Comparison of ENCODE assay signal across 27 cellular contexts in genomic region chr11:74437441-74437840, GRCh38. TPM values are rescaled to one million over a fixed set of nuclear protein-coding genes. Genes with fewer than 3 reads are reported as not detected.
DNase-seq lines count a peak whose midpoint lies in the region; ATAC-seq, FAIRE-seq and TF ChIP-seq lines count a peak whose summit lies in the region.
"Had no signal": no experiment of that assay in that cellular context is flagged by ENCODE, and none has a peak within 500 bp of the region (broad histone marks: within the 10 kb centered on the region; RNA-seq: fewer than 3 reads in every experiment).

No MANE protein-coding gene starts in this region.

- H2AK5ac ChIP-seq in mesendoderm (ENCODE audit: low read length) = no peak overlapping the region

- H3K56ac ChIP-seq in mesendoderm (ENCODE audit: low read length) = no peak overlapping the region

- H3K27me3 ChIP-seq in K562 (ENCODE audit: control insufficient read depth in 2 of 2, insufficient read depth in 2 of 2, low read length in 2 of 2) (no peaks in the 10 kb centered on the region), mesendoderm (ENCODE audit: insufficient read depth, low read length, poor library complexity) (no peaks in the 10 kb centered on the region)
- H3K27me3 ChIP-seq: neural progenitor cell had no signal

- no peaks in the 10 kb centered on the region for H3K9me1 ChIP-seq in K562 (ENCODE audit: control insufficient read depth, insufficient read depth, low read length)

- CTCF ChIA-PET in K562 (lab: Yijun Ruan, JAX; ENCODE audit: low intra/inter-chr PET ratio) = no interaction called here

- H3K4ac ChIP-seq in mesendoderm (ENCODE audit: low read depth, low read length) = no peak overlapping the region

- H3K79me2 ChIP-seq in K562 (ENCODE audit: control insufficient read depth, insufficient read depth, low read length) (no peaks in the 10 kb centered on the region), mesendoderm (ENCODE audit: control insufficient read depth, insufficient read depth, low read length) (no peaks in the 10 kb centered on the region)

- no peak overlapping the region for H3K4me3 Mint-ChIP-seq in osteocyte (ENCODE audit: unreplicated experiment)
- H3K4me3 Mint-ChIP-seq in T-helper 2 cell treated with Interferon-gamma antibody and Interleukin-4, amounts not matched to agents 5 μg/mL and 100 μg/mL, for 36 hours = no peak overlapping the region
- H3K4me3 Mint-ChIP-seq: activated naive CD4-positive, alpha-beta T cell treated with anti-CD3 and anti-CD28 coated beads, Interleukin-2, amount 10 ng/mL, durations not matched to agents 7 days and 5 days; activated T-cell treated with anti-CD3 and anti-CD28 coated beads, Interleukin-2, amount 50 U/mL, for 4 hours; CD14-positive monocyte; neural progenitor cell; type B pancreatic cell had no signal

- TF ChIP-seq EP300 in Ishikawa (IDR thresholded peaks at IDR 0.05; ENCODE audit: borderline replicate concordance) = peak; percentile 41; the same call in 1 of the 2 replicates
- TF ChIP-seq EP300 in K562 (IDR thresholded peaks at IDR 0.05; ENCODE audit: low read length) = peak; percentile 20; the same call in 1 of the 2 replicates

- no peaks in the 10 kb centered on the region for H3K9me3 Mint-ChIP-seq in osteocyte (ENCODE audit: unreplicated experiment)
- peaks cover 18% of the 10 kb centered on the region for H3K9me3 Mint-ChIP-seq in T-helper 2 cell treated with Interferon-gamma antibody and Interleukin-4, amounts not matched to agents 5 μg/mL and 100 μg/mL, for 36 hours
- H3K9me3 Mint-ChIP-seq: neural progenitor cell, type B pancreatic cell had no signal

- H2BK15ac ChIP-seq in mesendoderm (replicated peaks; ENCODE audit: low read depth) = no peak overlapping the region

- H4K20me1 ChIP-seq in K562 (replicated peaks; ENCODE audit: control insufficient read depth, insufficient read depth, low read length) = no peaks in the 10 kb centered on the region

- H3K18ac ChIP-seq in mesendoderm (ENCODE audit: low read length) = no peak overlapping the region

- POLR2A ChIA-PET in K562 (lab: Yijun Ruan, JAX) = interaction anchor here (0.7 to 1.2 kb wide), 3 partner anchors 8 to 19 kb away, joined by 3 to 4 read pairs (median 3); no protein-coding TSS in a partner anchor

- H2BK120ac ChIP-seq in mesendoderm (ENCODE audit: low read depth, low read length) = no peak overlapping the region

- H3K27me3 Mint-ChIP-seq in osteocyte (ENCODE audit: unreplicated experiment) = no peaks in the 10 kb centered on the region
- H3K27me3 Mint-ChIP-seq in T-helper 2 cell treated with Interferon-gamma antibody and Interleukin-4, amounts not matched to agents 5 μg/mL and 100 μg/mL, for 36 hours (ENCODE audit: low read depth) = no peaks in the 10 kb centered on the region

- WGBS in K562 (ENCODE audit: insufficient coverage, low coverage, missing lambda C conversion rate) = 0% methylated on average over 1 of the region's 1 CpG
- WGBS in mesendoderm (ENCODE audit: extremely low coverage, insufficient coverage, low lambda C conversion rate) = no CpG with 5 or more reads among the region's 1 CpG

- FAIRE-seq in K562 (lab: Jason Lieb, UNC) = peak; percentile 87
- FAIRE-seq: frontal cortex, HTR-8/SVneo, RCC 7860 had no signal

- H4K5ac ChIP-seq in mesendoderm (ENCODE audit: low read length) = no peak overlapping the region

- no peak overlapping the region for H2BK5ac ChIP-seq in mesendoderm (ENCODE audit: low read length)

- no peaks in the 10 kb centered on the region for H3K36me3 Mint-ChIP-seq in osteocyte (ENCODE audit: unreplicated experiment)
- H3K36me3 Mint-ChIP-seq in T-helper 2 cell treated with Interferon-gamma antibody and Interleukin-4, amounts not matched to agents 5 μg/mL and 100 μg/mL, for 36 hours (ENCODE audit: low read depth) = no peaks in the 10 kb centered on the region
- H3K36me3 Mint-ChIP-seq: activated naive CD4-positive, alpha-beta T cell treated with anti-CD3 and anti-CD28 coated beads, Interleukin-2, amount 10 ng/mL, durations not matched to agents 7 days and 5 days; CD14-positive monocyte; neural progenitor cell; type B pancreatic cell had no signal

- H3K4me1 Mint-ChIP-seq in osteocyte (ENCODE audit: unreplicated experiment) = peaks cover 14% of the 10 kb centered on the region
- no peaks in the 10 kb centered on the region for H3K4me1 Mint-ChIP-seq in T-helper 2 cell treated with Interferon-gamma antibody and Interleukin-4, amounts not matched to agents 5 μg/mL and 100 μg/mL, for 36 hours (ENCODE audit: low read depth)
- H3K4me1 Mint-ChIP-seq: activated naive CD4-positive, alpha-beta T cell treated with anti-CD3 and anti-CD28 coated beads, Interleukin-2, amount 10 ng/mL, durations not matched to agents 7 days and 5 days; CD14-positive monocyte had no signal

- H3K4me2 ChIP-seq in K562 (ENCODE audit: insufficient read depth, low read length) (peak overlapping the region; percentile 11; the same call in 1 of the 2 replicates), mesendoderm (ENCODE audit: low read length) (no peak overlapping the region)
- H3K4me2 ChIP-seq: neural progenitor cell had no signal

- H3K27ac Mint-ChIP-seq in osteocyte (ENCODE audit: unreplicated experiment) = peak overlapping the region; percentile 19
- no peak overlapping the region for H3K27ac Mint-ChIP-seq in T-helper 2 cell treated with Interferon-gamma antibody and Interleukin-4, amounts not matched to agents 5 μg/mL and 100 μg/mL, for 36 hours
- H3K27ac Mint-ChIP-seq: activated naive CD4-positive, alpha-beta T cell treated with anti-CD3 and anti-CD28 coated beads, Interleukin-2, amount 10 ng/mL, durations not matched to agents 7 days and 5 days; CD14-positive monocyte; neural progenitor cell; type B pancreatic cell had no signal

- no peaks in the 10 kb centered on the region for H3K79me1 ChIP-seq in mesendoderm (ENCODE audit: low read length)

- in situ Hi-C loops in K562 (cut with MboI) = no loop called here

- DNase-seq in K562 (ENCODE audit: extremely low read depth in 1 of 4, low spot score in 3 of 4) = peak in 2 of 4 experiments; percentile 66 to 70
- peak; percentile 42 for DNase-seq in foreskin melanocyte
- no peak for DNase-seq in osteocyte (ENCODE audit: extremely low spot score, unreplicated experiment)
- DNase-seq in mesendoderm = no peak
- no peak for DNase-seq in T-helper 2 cell treated with Interferon-gamma antibody and Interleukin-4, amounts not matched to agents 5 μg/mL and 100 μg/mL, for 36 hours (ENCODE audit: low spot score)
- DNase-seq: activated CD4-positive, alpha-beta T cell treated with anti-CD3 and anti-CD28 coated beads for 4 hours; activated naive CD4-positive, alpha-beta T cell treated with anti-CD3 and anti-CD28 coated beads, Interleukin-2, amount 10 ng/mL, durations not matched to agents 7 days and 5 days; activated T-cell treated with anti-CD3 and anti-CD28 coated beads, Interleukin-2, amount 50 U/mL, for 4 hours; amygdala; caudate nucleus; hypothalamus; Karpas-422; NCI-H2171; NCI-H526; T-helper 1 cell had no signal

- no peaks in the 10 kb centered on the region for H3K36me3 ChIP-seq in K562 (ENCODE audit: control insufficient read depth, insufficient read depth, low read length)
- H3K36me3 ChIP-seq in mesendoderm (ENCODE audit: control insufficient read depth, insufficient read depth, low read length) = no peaks in the 10 kb centered on the region
- H3K36me3 ChIP-seq: neural progenitor cell, prostate gland had no signal

- ATAC-seq in K562 = peak; percentile 86
- ATAC-seq in HG02840 (IDR thresholded peaks at IDR 0.05; ENCODE audit: low FRiP score, unreplicated experiment) = no peak
- ATAC-seq in GM18519 (IDR thresholded peaks at IDR 0.05; ENCODE audit: low FRiP score, unreplicated experiment) = no peak
- ATAC-seq: activated T-cell treated with anti-CD3 and anti-CD28 coated beads, Interleukin-2, amount 50 U/mL, for 4 hours had no signal

- no peak for TF ChIP-seq POLR2A in K562 (conservative IDR thresholded peaks at IDR 0.05)

- no peak overlapping the region for H3K4me3 ChIP-seq in K562
- H3K4me3 ChIP-seq in mesendoderm (ENCODE audit: low read length) = no peak overlapping the region
- H3K4me3 ChIP-seq: neural progenitor cell, prostate gland had no signal

- intact Hi-C loops in K562 (cut with micrococcal nuclease) = no loop called here

- H3K4me1 ChIP-seq in K562 (replicated peaks in 1 of 2; ENCODE audit: control insufficient read depth in 2 of 2, insufficient read depth in 2 of 2, low read length in 2 of 2) (peaks cover 0 to 8% of the 10 kb centered on the region in 2 experiments; a peak in 2 of 5 replicates), mesendoderm (ENCODE audit: control insufficient read depth, low read depth, low read length) (no peaks in the 10 kb centered on the region)
- H3K4me1 ChIP-seq: neural progenitor cell had no signal

- BruUV-seq in K562 (replicated peaks; lab: Mats Ljungman, UMichigan) = no TSS peak

- TF ChIP-seq RAD21 in Ishikawa (IDR thresholded peaks at IDR 0.05; ENCODE audit: low read depth) = no peak
- TF ChIP-seq RAD21 in K562 (CRISPR knock-in tag; conservative IDR thresholded peaks at IDR 0.05 in 1 of 2, IDR thresholded peaks at IDR 0.05 in 1 of 2) = no peak

- H3K23ac ChIP-seq in mesendoderm (ENCODE audit: low read length) = no peak overlapping the region

- no peak overlapping the region for H4K8ac ChIP-seq in mesendoderm (ENCODE audit: low read depth, low read length)

- H3K9ac ChIP-seq in K562 (ENCODE audit: insufficient read depth in 1 of 2, low read depth in 2 of 2, low read length in 2 of 2) (no peak overlapping the region), mesendoderm (ENCODE audit: low read length) (no peak overlapping the region)
- H3K9ac ChIP-seq: neural progenitor cell had no signal

- TF ChIP-seq CTCF in K562 (IDR thresholded peaks at IDR 0.05 in 2 of 3, conservative IDR thresholded peaks at IDR 0.05 in 1 of 3; ENCODE audit: insufficient read depth in 2 of 3, low read depth in 1 of 3, low read length in 3 of 3) = no peak
- no peak for TF ChIP-seq CTCF in osteocyte (IDR thresholded peaks at IDR 0.05)

- no peaks in the 10 kb centered on the region for H3K9me3 ChIP-seq in K562 (replicated peaks; ENCODE audit: control insufficient read depth, insufficient read depth, low read depth, low read length)
- H3K9me3 ChIP-seq: prostate gland had no signal

- H3K27ac ChIP-seq in K562 (ENCODE audit: extremely low read depth, low read depth, low read length) (no peak overlapping the region), mesendoderm (ENCODE audit: low read depth, low read length) (no peak overlapping the region)
- H3K27ac ChIP-seq: epithelial cell of prostate, neural progenitor cell, prostate gland had no signal

- H2AFZ ChIP-seq in K562 (ENCODE audit: low read depth, low read length) = no peak overlapping the region
- H2AFZ ChIP-seq: neural progenitor cell had no signal

RNA-seq across cellular contexts. Expression of gene KCNE3, which starts 29.9 kb away (rescaled TPM):
- total RNA-seq in K562 (2011; cell fraction: chromatin; rRNA removed; ENCODE audit: low replicate concordance) = 2.7 and 3.5 TPM in 2 replicates
- 1.7 and 3.3 TPM in 2 replicates for total RNA-seq in K562 (2011; cell fraction: nucleolus; rRNA removed)
- total RNA-seq in K562 (2011; cell fraction: nucleoplasm; rRNA removed) = 3.2 and 3.9 TPM in 2 replicates
- total RNA-seq in K562 (2014; rRNA removed) = 6.8 and 7.2 TPM in 2 replicates
- total RNA-seq in K562 (2014; rRNA removed; fragmentation: Illumina TruSeq; extraction: Trizol) = 7.0 and 8.0 TPM in 2 replicates
- 5.2 and 5.7 TPM in 2 replicates for total RNA-seq in K562 (2015; rRNA removed; fragmentation: Illumina TruSeq; extraction: Trizol)
- total RNA-seq in K562 (2021) = 5.9 and 6.2 TPM in 2 replicates
- 2.0 and 2.4 TPM in 2 replicates for polyA plus RNA-seq in K562 (2011; rRNA removed)
- polyA plus RNA-seq in K562 (2011; cell fraction: cytosol; rRNA removed) = 1.8 and 3.4 TPM in 2 replicates
- polyA plus RNA-seq in K562 (2011; cell fraction: nucleus; rRNA removed) = 2.1 and 2.6 TPM in 2 replicates
- 6.7 and 11.4 TPM in 2 replicates for polyA plus RNA-seq in K562 (2012)
- 7.9 and 8.4 TPM in 2 replicates for polyA plus RNA-seq in K562 (2014; fragmentation: Illumina TruSeq; extraction: Trizol)
- polyA plus RNA-seq in K562 (2014; fragmentation: Nextera tagmentation; extraction: Ambion mirVana) = 1 to 10 TPM; 1.6 to 2.3 TPM
- 8.7 and 9.9 TPM in 2 replicates for polyA plus RNA-seq in K562 (2014; rRNA removed)
- 1.0 and 2.6 TPM in 2 replicates for polyA minus RNA-seq in K562 (2011; rRNA and poly(A)+ RNA removed)
- polyA minus RNA-seq in K562 (2011; cell fraction: cytosol; rRNA and poly(A)+ RNA removed) = 1.4 and 1.6 TPM in 2 replicates
- 0.67 TPM in 2 replicates for polyA minus RNA-seq in K562 (2011; cell fraction: nucleus; rRNA and poly(A)+ RNA removed)
- total RNA-seq in osteocyte = not detected in 2 replicates
- 8.2 TPM for polyA plus RNA-seq in mesendoderm (2013, experiment 1 of 2)
- polyA plus RNA-seq in mesendoderm (2013, experiment 2 of 2) = 7.7 TPM
- total RNA-seq: activated T-cell treated with anti-CD3 and anti-CD28 coated beads, Interleukin-2, amount 50 U/mL, for 4 hours; G401 had no signal

RNA-seq across cellular contexts. Expression of gene PGM2L1, which starts 39.2 kb away (rescaled TPM):
- 0.62 and 0.72 TPM in 2 replicates for total RNA-seq in K562 (2011; cell fraction: chromatin; rRNA removed; ENCODE audit: low replicate concordance)
- total RNA-seq in K562 (2011; cell fraction: nucleolus; rRNA removed) = 1.0 and 2.4 TPM in 2 replicates
- total RNA-seq in K562 (2011; cell fraction: nucleoplasm; rRNA removed) = 1.3 and 1.4 TPM in 2 replicates
- total RNA-seq in K562 (2014; rRNA removed) (0.36 and 0.57 TPM in 2 replicates), K562 (2014; rRNA removed; fragmentation: Illumina TruSeq; extraction: Trizol) (0.95 and 1.4 TPM in 2 replicates), K562 (2015; rRNA removed; fragmentation: Illumina TruSeq; extraction: Trizol) (0.53 and 0.76 TPM in 2 replicates), K562 (2021) (0.75 and 0.78 TPM in 2 replicates), osteocyte (19.8 and 22.1 TPM in 2 replicates)
- polyA plus RNA-seq in K562 (2011; rRNA removed) (0.35 and 0.63 TPM in 2 replicates), K562 (2014; fragmentation: Illumina TruSeq; extraction: Trizol) (0.80 and 0.87 TPM in 2 replicates), K562 (2014; fragmentation: Nextera tagmentation; extraction: Ambion mirVana) (under 1 TPM; 0.32 to 0.46 TPM), K562 (2014; rRNA removed) (0.22 and 0.49 TPM in 2 replicates)
- polyA plus RNA-seq in K562 (2011; cell fraction: cytosol; rRNA removed) = 0.15 and 0.88 TPM in 2 replicates
- polyA plus RNA-seq in K562 (2011; cell fraction: nucleus; rRNA removed) = 0.17 and 0.31 TPM in 2 replicates
- 0.53 and 0.62 TPM in 2 replicates for polyA plus RNA-seq in K562 (2012)
- 0.60 and 0.74 TPM in 2 replicates for polyA minus RNA-seq in K562 (2011; rRNA and poly(A)+ RNA removed)
- 0.36 and 0.48 TPM in 2 replicates for polyA minus RNA-seq in K562 (2011; cell fraction: cytosol; rRNA and poly(A)+ RNA removed)
- polyA minus RNA-seq in K562 (2011; cell fraction: nucleus; rRNA and poly(A)+ RNA removed) = 0.67 TPM in 2 replicates
- 12.0 TPM for polyA plus RNA-seq in mesendoderm (2013, experiment 1 of 2)
- polyA plus RNA-seq in mesendoderm (2013, experiment 2 of 2) = 12.1 TPM

RNA-seq across cellular contexts. Expression of gene LIPT2, which starts 56.1 kb away (rescaled TPM):
- 3.1 TPM in 1 of 2 replicates, not detected in the other for total RNA-seq in K562 (2011; cell fraction: chromatin; rRNA removed; ENCODE audit: low replicate concordance)
- 3.4 and 4.3 TPM in 2 replicates for total RNA-seq in K562 (2011; cell fraction: nucleolus; rRNA removed)
- 3.1 and 3.6 TPM in 2 replicates for total RNA-seq in K562 (2011; cell fraction: nucleoplasm; rRNA removed)
- 4.5 and 5.5 TPM in 2 replicates for total RNA-seq in K562 (2014; rRNA removed)
- total RNA-seq in K562 (2014; rRNA removed; fragmentation: Illumina TruSeq; extraction: Trizol) = 2.3 and 3.3 TPM in 2 replicates
- 3.6 and 4.7 TPM in 2 replicates for total RNA-seq in K562 (2015; rRNA removed; fragmentation: Illumina TruSeq; extraction: Trizol)
- 2.6 and 2.9 TPM in 2 replicates for total RNA-seq in K562 (2021)
- polyA plus RNA-seq in K562 (2011; rRNA removed) = 4.5 and 5.2 TPM in 2 replicates
- 4.2 and 6.6 TPM in 2 replicates for polyA plus RNA-seq in K562 (2011; cell fraction: cytosol; rRNA removed)
- 1.4 and 3.0 TPM in 2 replicates for polyA plus RNA-seq in K562 (2011; cell fraction: nucleus; rRNA removed)
- 2.8 and 3.9 TPM in 2 replicates for polyA plus RNA-seq in K562 (2012)
- polyA plus RNA-seq in K562 (2014; fragmentation: Illumina TruSeq; extraction: Trizol) = 3.3 and 4.3 TPM in 2 replicates
- polyA plus RNA-seq in K562 (2014; fragmentation: Nextera tagmentation; extraction: Ambion mirVana) = 1 to 10 TPM in 1 of 2 experiments, under 1 TPM in 1; 1.00 to 1.4 TPM
- 2.9 and 3.5 TPM in 2 replicates for polyA plus RNA-seq in K562 (2014; rRNA removed)
- 3.7 and 3.9 TPM in 2 replicates for polyA minus RNA-seq in K562 (2011; rRNA and poly(A)+ RNA removed)
- polyA minus RNA-seq in K562 (2011; cell fraction: cytosol; rRNA and poly(A)+ RNA removed) = 2.1 and 2.7 TPM in 2 replicates
- 2.6 and 3.2 TPM in 2 replicates for polyA minus RNA-seq in K562 (2011; cell fraction: nucleus; rRNA and poly(A)+ RNA removed)
- total RNA-seq in osteocyte = 1.6 and 3.5 TPM in 2 replicates
- polyA plus RNA-seq in mesendoderm (2013, experiment 1 of 2) = 8.3 TPM
- 9.1 TPM for polyA plus RNA-seq in mesendoderm (2013, experiment 2 of 2)
